8 cellular contexts compared by ENCODE assay signal in genomic region chr2:211085056-211085680, GRCh38.
DNase-seq lines count a peak whose midpoint lies in the region; ATAC-seq and TF ChIP-seq lines count a peak whose summit lies in the region.

No MANE protein-coding gene starts in this region.

- H3K4me3 Mint-ChIP-seq in natural killer cell treated with Interleukin-12 subunit alpha and Interleukin-12 subunit beta and Interleukin-15 and Interleukin-18, amount 100 ng/mL, for 72 hours, result no peak overlapping the region
- no peak overlapping the region for H3K4me3 Mint-ChIP-seq in stimulated activated naive B cell treated with anti-CD40 and anti-IgM and Interleukin-4, amounts not matched to agents 10 μg/mL and 1 μg/mL and 100 μg/mL, for 72 hours

- H3K79me2 ChIP-seq in OCI-LY1 (ENCODE audit: insufficient read depth, low read length) (no peaks in the 10 kb centered on the region), fibroblast of lung (ENCODE audit: control insufficient read depth, insufficient read depth, low read length) (no peaks in the 10 kb centered on the region)

- intact Hi-C loops in gastrocnemius medialis (cut with DNase I; ENCODE audit: low total_unique reads), result no loop called here

- H3K36me3 Mint-ChIP-seq in natural killer cell treated with Interleukin-12 subunit alpha and Interleukin-12 subunit beta and Interleukin-15 and Interleukin-18, amount 100 ng/mL, for 72 hours, result no peaks in the 10 kb centered on the region
- no peaks in the 10 kb centered on the region for H3K36me3 Mint-ChIP-seq in stimulated activated naive B cell treated with anti-CD40 and anti-IgM and Interleukin-4, amounts not matched to agents 10 μg/mL and 1 μg/mL and 100 μg/mL, for 72 hours

- no peak for TF ChIP-seq POLR2A in gastrocnemius medialis (IDR thresholded peaks at IDR 0.05)

- H3K27me3 ChIP-seq in BE2C, result no peaks in the 10 kb centered on the region
- H3K27me3 ChIP-seq in OCI-LY1 (ENCODE audit: insufficient read depth, low read length), result no peaks in the 10 kb centered on the region
- no peaks in the 10 kb centered on the region for H3K27me3 ChIP-seq in fibroblast of lung (ENCODE audit: control insufficient read depth, insufficient read depth, low read length)
- H3K27me3 ChIP-seq in gastrocnemius medialis, result no peaks in the 10 kb centered on the region

- in situ Hi-C loops in gastrocnemius medialis (cut with MboI; ENCODE audit: low sequenced_read_pairs in 4 of 4), result no loop called here

- peak; percentile 19 for DNase-seq in BE2C
- peak; percentile 15 to 27 for DNase-seq in fibroblast of lung (ENCODE audit: low read depth in 2 of 2)
- no peak for DNase-seq in gastrocnemius medialis
- no peak for DNase-seq in natural killer cell treated with Interleukin-12 subunit alpha and Interleukin-12 subunit beta and Interleukin-15 and Interleukin-18, amount 100 ng/mL, for 72 hours (ENCODE audit: low spot score)
- no peak for DNase-seq in stimulated activated naive B cell treated with anti-CD40 and anti-IgM and Interleukin-4, amounts not matched to agents 10 μg/mL and 1 μg/mL and 100 μg/mL, for 72 hours

- no peak overlapping the region for H3K27ac Mint-ChIP-seq in natural killer cell treated with Interleukin-12 subunit alpha and Interleukin-12 subunit beta and Interleukin-15 and Interleukin-18, amount 100 ng/mL, for 72 hours
- H3K27ac Mint-ChIP-seq in stimulated activated naive B cell treated with anti-CD40 and anti-IgM and Interleukin-4, amounts not matched to agents 10 μg/mL and 1 μg/mL and 100 μg/mL, for 72 hours, result no peak overlapping the region

- H3K36me3 ChIP-seq in BE2C (no peaks in the 10 kb centered on the region), OCI-LY1 (ENCODE audit: insufficient read depth, low read length) (no peaks in the 10 kb centered on the region), fibroblast of lung (ENCODE audit: control insufficient read depth, insufficient read depth, low read length) (no peaks in the 10 kb centered on the region), gastrocnemius medialis (no peaks in the 10 kb centered on the region)

- H2AFZ ChIP-seq in OCI-LY1 (ENCODE audit: low read length) (no peak overlapping the region), fibroblast of lung (ENCODE audit: low read length) (no peak overlapping the region)

- H4K20me1 ChIP-seq in OCI-LY1 (ENCODE audit: insufficient read depth, low read length), result no peaks in the 10 kb centered on the region
- no peaks in the 10 kb centered on the region for H4K20me1 ChIP-seq in fibroblast of lung (ENCODE audit: control insufficient read depth, extremely low read depth, insufficient read depth, low read length)

- H3F3A ChIP-seq in OCI-LY1 (ENCODE audit: insufficient read depth, low read length), result no peaks in the 10 kb centered on the region

- TF ChIP-seq CTCF in BE2C (IDR thresholded peaks at IDR 0.05; ENCODE audit: low read depth, low read length), result peak; percentile 70
- TF ChIP-seq CTCF in OCI-LY1 (IDR thresholded peaks at IDR 0.05; ENCODE audit: low read length), result peak; percentile 76
- peak; percentile 16 to 53 for TF ChIP-seq CTCF in fibroblast of lung (conservative IDR thresholded peaks at IDR 0.05 in 1 of 2, IDR thresholded peaks at IDR 0.05 in 1 of 2; ENCODE audit: low read depth in 1 of 2, low read length in 2 of 2)
- TF ChIP-seq CTCF in gastrocnemius medialis (IDR thresholded peaks at IDR 0.05 in 4 of 5, conservative IDR thresholded peaks at IDR 0.05 in 1 of 5), result peak in 3 of 5 experiments; percentile 25 to 48 (median 43)

- H3K4me2 ChIP-seq in OCI-LY1 (ENCODE audit: low read length) (no peak overlapping the region), fibroblast of lung (ENCODE audit: extremely low read depth, insufficient read depth, low read length) (no peak overlapping the region)

- H3K9me3 ChIP-seq in BE2C (no peaks in the 10 kb centered on the region), OCI-LY1 (ENCODE audit: low read length) (no peaks in the 10 kb centered on the region), fibroblast of lung (ENCODE audit: control insufficient read depth, insufficient read depth, low read depth, low read length) (no peaks in the 10 kb centered on the region), gastrocnemius medialis (no peaks in the 10 kb centered on the region)

- H3K9ac ChIP-seq in OCI-LY1 (ENCODE audit: low read length), result no peak overlapping the region
- H3K9ac ChIP-seq in fibroblast of lung (ENCODE audit: insufficient read depth, low read length), result no peak overlapping the region

- H3K9me2 ChIP-seq in OCI-LY1 (ENCODE audit: low read depth, low read length), result no peaks in the 10 kb centered on the region

- no peaks in the 10 kb centered on the region for H3K4me1 ChIP-seq in BE2C
- H3K4me1 ChIP-seq in OCI-LY1 (ENCODE audit: insufficient read depth, low read length, severe bottlenecking), result no peaks in the 10 kb centered on the region
- no peaks in the 10 kb centered on the region for H3K4me1 ChIP-seq in fibroblast of lung (ENCODE audit: control insufficient read depth, extremely low read depth, insufficient read depth, low read length)
- no peaks in the 10 kb centered on the region for H3K4me1 ChIP-seq in gastrocnemius medialis

- H3K9me3 Mint-ChIP-seq in natural killer cell treated with Interleukin-12 subunit alpha and Interleukin-12 subunit beta and Interleukin-15 and Interleukin-18, amount 100 ng/mL, for 72 hours, result peaks cover 4% of the 10 kb centered on the region
- H3K9me3 Mint-ChIP-seq in stimulated activated naive B cell treated with anti-CD40 and anti-IgM and Interleukin-4, amounts not matched to agents 10 μg/mL and 1 μg/mL and 100 μg/mL, for 72 hours, result no peaks in the 10 kb centered on the region

- no peaks in the 10 kb centered on the region for H3K4me1 Mint-ChIP-seq in natural killer cell treated with Interleukin-12 subunit alpha and Interleukin-12 subunit beta and Interleukin-15 and Interleukin-18, amount 100 ng/mL, for 72 hours (ENCODE audit: low read depth in 2 of 2)
- H3K4me1 Mint-ChIP-seq in stimulated activated naive B cell treated with anti-CD40 and anti-IgM and Interleukin-4, amounts not matched to agents 10 μg/mL and 1 μg/mL and 100 μg/mL, for 72 hours, result no peaks in the 10 kb centered on the region

- ATAC-seq in GM18519 (IDR thresholded peaks at IDR 0.05; ENCODE audit: low FRiP score, unreplicated experiment) (peak; percentile 51), HG03439 (IDR thresholded peaks at IDR 0.05; ENCODE audit: unreplicated experiment) (peak; percentile 63), gastrocnemius medialis (no peak)
- no peak for ATAC-seq in natural killer cell treated with Interleukin-12 subunit alpha and Interleukin-12 subunit beta and Interleukin-15 and Interleukin-18, amount 100 ng/mL, for 72 hours
- no peak for ATAC-seq in stimulated activated naive B cell treated with anti-CD40 and anti-IgM and Interleukin-4, amounts not matched to agents 10 μg/mL and 1 μg/mL and 100 μg/mL, for 72 hours (replicated peaks)

- H3K27ac ChIP-seq in OCI-LY1 (ENCODE audit: low read depth, low read length, poor library complexity, severe bottlenecking) (no peak overlapping the region), fibroblast of lung (ENCODE audit: insufficient read depth, low read length) (no peak overlapping the region), gastrocnemius medialis (no peak overlapping the region)

- H3K4me3 ChIP-seq in BE2C (ENCODE audit: low read depth, low read length) (no peak overlapping the region), OCI-LY1 (ENCODE audit: low read depth, low read length, poor library complexity, severe bottlenecking) (no peak overlapping the region), fibroblast of lung (replicated peaks in 1 of 4; ENCODE audit: control extremely low read depth in 1 of 4, insufficient read depth in 1 of 4, low read depth in 3 of 4, low read length in 4 of 4) (no peak overlapping the region), gastrocnemius medialis (no peak overlapping the region)

- no peaks in the 10 kb centered on the region for H3K27me3 Mint-ChIP-seq in natural killer cell treated with Interleukin-12 subunit alpha and Interleukin-12 subunit beta and Interleukin-15 and Interleukin-18, amount 100 ng/mL, for 72 hours
- no peaks in the 10 kb centered on the region for H3K27me3 Mint-ChIP-seq in stimulated activated naive B cell treated with anti-CD40 and anti-IgM and Interleukin-4, amounts not matched to agents 10 μg/mL and 1 μg/mL and 100 μg/mL, for 72 hours

Comparison
In these comparisons a context has a peak if more than half of its experiments do, and no peak if none do; other contexts are left out.
1. DNase-seq: peak in BE2C (single experiment) and fibroblast of lung (2 of 2); none in gastrocnemius medialis (0 of 2), natural killer cell treated with Interleukin-12 subunit alpha and Interleukin-12 subunit beta and Interleukin-15 and Interleukin-18, amount 100 ng/mL, for 72 hours (single experiment) and stimulated activated naive B cell treated with anti-CD40 and anti-IgM and Interleukin-4, amounts not matched to agents 10 μg/mL and 1 μg/mL and 100 μg/mL, for 72 hours (single experiment).
2. ATAC-seq: peak in GM18519 (single experiment) and HG03439 (single experiment); none in gastrocnemius medialis (0 of 2), natural killer cell treated with Interleukin-12 subunit alpha and Interleukin-12 subunit beta and Interleukin-15 and Interleukin-18, amount 100 ng/mL, for 72 hours (0 of 2) and stimulated activated naive B cell treated with anti-CD40 and anti-IgM and Interleukin-4, amounts not matched to agents 10 μg/mL and 1 μg/mL and 100 μg/mL, for 72 hours (0 of 2).
3. Peak in every context shown above with its lines, with median percentiles within 50 percentile points of each other: CTCF ChIP-seq.